Comparison of ENCODE assay signal across 25 cellular contexts in the genomic region with DNA sequence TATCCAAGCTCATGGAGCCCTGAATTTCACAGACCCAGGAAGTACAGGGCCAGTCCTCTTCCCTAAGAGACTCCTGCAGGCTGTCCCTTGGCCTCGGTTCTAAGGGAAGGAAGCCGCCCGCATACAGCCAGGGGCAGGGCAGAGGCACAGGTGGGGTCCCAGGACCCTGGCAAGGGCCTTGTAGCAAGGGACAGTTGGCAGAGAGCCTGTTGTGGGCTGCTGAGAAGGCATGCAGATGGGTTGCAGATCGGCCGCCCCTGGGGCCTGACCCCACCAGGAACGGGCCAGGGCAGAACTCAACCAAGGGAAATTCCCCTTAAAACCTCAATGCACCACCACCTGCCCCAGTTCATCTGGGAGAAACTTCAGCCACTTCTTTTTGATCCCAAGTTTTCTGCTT. TPM values are rescaled to one million over a fixed set of nuclear protein-coding genes. Genes with fewer than 3 reads are reported as not detected.
A peak's percentile ranks its signal among the peaks of the same experiment; 100 is the strongest.
DNase-seq lines count a peak whose midpoint lies in the region; ATAC-seq, FAIRE-seq and TF ChIP-seq lines count a peak whose summit lies in the region.
"Had no signal": no experiment of that assay in that cellular context is flagged by ENCODE, and none has a peak within 500 bp of the region (broad histone marks: within the 10 kb centered on the region; RNA-seq: fewer than 3 reads in every experiment).

No MANE protein-coding gene starts in this region.

- TF ChIP-seq CTCF in H9 (conservative IDR thresholded peaks at IDR 0.05) (no peak), thoracic aorta (IDR thresholded peaks at IDR 0.05) (no peak)

- DNase-seq in H9 (peak; percentile 10), neuronal stem cell (ENCODE audit: low spot score) (no peak), thoracic aorta (ENCODE audit: low spot score) (no peak), SHP77 treated with DMSO at 0.1 percent for 48 hours (lab: John Stamatoyannopoulos, UW) (no peak), GM12891 (ENCODE audit: insufficient read length, low spot score) (no peak)
- peak; percentile 47 for DNase-seq in activated CD8-positive, alpha-beta memory T cell treated with anti-CD3 and anti-CD28 coated beads, Interleukin-2, amount 50 U/mL, for 48 hours
- DNase-seq: activated naive CD8-positive, alpha-beta T cell treated with anti-CD3 and anti-CD28 coated beads, Interleukin-2, amount 50 U/mL, for 24 hours; body of pancreas; cerebellar nuclear complex; erythroblast; foreskin keratinocyte; GM23248; left cardiac atrium; NCI-H187 treated with DMSO at 0.1 percent for 48 hours; NCI-H526 treated with DMSO at 0.1 percent for 48 hours had no signal

- H3K9me3 ChIP-seq in H9 (ENCODE audit: control insufficient read depth, low read depth, low read length) = no peaks in the 10 kb centered on the region
- H3K9me3 ChIP-seq in neuronal stem cell (replicated peaks in 1 of 2; ENCODE audit: control insufficient read depth in 2 of 2, insufficient read depth in 1 of 2, low read depth in 1 of 2, low read length in 2 of 2) = no peaks in the 10 kb centered on the region
- no peaks in the 10 kb centered on the region for H3K9me3 ChIP-seq in thoracic aorta
- H3K9me3 ChIP-seq: body of pancreas had no signal

- TF ChIP-seq POLR2A in GM12891 (IDR thresholded peaks at IDR 0.05; ENCODE audit: low read depth, low read length) = no peak

- no peak overlapping the region for H3K4ac ChIP-seq in H9 (ENCODE audit: low read depth, low read length)
- no peak overlapping the region for H3K4ac ChIP-seq in neuronal stem cell (ENCODE audit: low read length)

- no peak overlapping the region for H2BK15ac ChIP-seq in H9 (ENCODE audit: low read depth, low read length)
- H2BK15ac ChIP-seq in neuronal stem cell (ENCODE audit: low read length) = no peak overlapping the region

- no peak overlapping the region for H3K18ac ChIP-seq in H9 (ENCODE audit: insufficient read length, low read depth, low read length)
- H3K18ac ChIP-seq in neuronal stem cell (ENCODE audit: low read length) = no peak overlapping the region

- H3K4me1 Mint-ChIP-seq in H9 = no peaks in the 10 kb centered on the region
- H3K4me1 Mint-ChIP-seq: activated T-helper 17 cell treated with anti-CD3 and anti-CD28 coated beads, Interleukin-2, amount 50 U/mL, for 72 hours had no signal

- no peak for FAIRE-seq in GM12891 (lab: Jason Lieb, UNC)
- FAIRE-seq: RCC 7860 had no signal

- no peak overlapping the region for H3K56ac ChIP-seq in H9 (ENCODE audit: insufficient read length, low read depth, low read length)

- H2BK5ac ChIP-seq in H9 (ENCODE audit: insufficient read length, low read length) = no peak overlapping the region
- no peak overlapping the region for H2BK5ac ChIP-seq in neuronal stem cell (ENCODE audit: low read length)

- peaks cover 14 to 39% (median 35%) of the 10 kb centered on the region in 3 experiments; a peak in 6 of 7 replicates for H3K36me3 Mint-ChIP-seq in H9 (ENCODE audit: insufficient read depth in 1 of 3, low read depth in 3 of 3)

- H3K14ac ChIP-seq in H9 (ENCODE audit: insufficient read depth, low read length) (no peak overlapping the region), neuronal stem cell (ENCODE audit: low read length) (no peak overlapping the region)

- H2BK12ac ChIP-seq in H9 (ENCODE audit: insufficient read length, low read depth, low read length) (no peak overlapping the region), neuronal stem cell (ENCODE audit: low read length) (no peak overlapping the region)

- H2AFZ ChIP-seq in H9 (ENCODE audit: low read length) (no peak overlapping the region), neuronal stem cell (ENCODE audit: low read length) (no peak overlapping the region)
- H2AFZ ChIP-seq: GM23248 had no signal

- no peak overlapping the region for H3T11ph ChIP-seq in H9 (ENCODE audit: low read length)

- no peak overlapping the region for H4K8ac ChIP-seq in H9 (replicated peaks; ENCODE audit: insufficient read length, low read depth, low read length)
- peak overlapping the region; percentile 50 for H4K8ac ChIP-seq in neuronal stem cell (ENCODE audit: low read depth, low read length)

- H3K9me3 Mint-ChIP-seq in H9 = no peaks in the 10 kb centered on the region
- H3K9me3 Mint-ChIP-seq: activated naive CD8-positive, alpha-beta T cell treated with anti-CD3 and anti-CD28 coated beads, Interleukin-2, amount 50 U/mL, for 24 hours; activated T-helper 17 cell treated with anti-CD3 and anti-CD28 coated beads, Interleukin-2, amount 50 U/mL, for 72 hours; CD4-positive, alpha-beta T cell; naive thymus-derived CD8-positive, alpha-beta T cell; T-helper 1 cell treated with Interleukin-12 subunit alpha and Interleukin-12 subunit beta and Interleukin-4 antibody, amounts not matched to agents 30 μg/mL and 1 μg/mL, for 36 hours had no signal

- H3K36me3 ChIP-seq in neuronal stem cell (replicated peaks in 1 of 2; ENCODE audit: control insufficient read depth in 2 of 2, insufficient read depth in 2 of 2, low read length in 2 of 2) (peaks cover 23 to 61% of the 10 kb centered on the region in 2 donors), thoracic aorta (peaks cover 15% of the 10 kb centered on the region)

- H2AK5ac ChIP-seq in H9 (ENCODE audit: insufficient read length, low read length) (no peak overlapping the region), neuronal stem cell (ENCODE audit: low read depth, low read length) (no peak overlapping the region)

- H3K4me1 ChIP-seq in H9 (ENCODE audit: insufficient read depth, low read length) (no peaks in the 10 kb centered on the region), neuronal stem cell (ENCODE audit: control insufficient read depth in 2 of 2, insufficient read depth in 1 of 2, low read depth in 1 of 2, low read length in 2 of 2) (no peaks in the 10 kb centered on the region), thoracic aorta (ENCODE audit: control insufficient read depth in 1 of 2, low read depth in 2 of 2) (peaks cover 3 to 32% of the 10 kb centered on the region in 2 donors)
- H3K4me1 ChIP-seq: body of pancreas, foreskin keratinocyte, parathyroid adenoma had no signal

- H2BK20ac ChIP-seq in H9 (ENCODE audit: low read depth, low read length, poor library complexity, severe bottlenecking) = no peak overlapping the region

- no peak overlapping the region for H2BK120ac ChIP-seq in H9 (ENCODE audit: low read depth, low read length, poor library complexity, severe bottlenecking)
- no peak overlapping the region for H2BK120ac ChIP-seq in neuronal stem cell (ENCODE audit: low read depth, low read length)

- no peaks in the 10 kb centered on the region for H4K20me1 ChIP-seq in H9 (ENCODE audit: control insufficient read depth, insufficient read depth, insufficient read length)

- WGBS in H9 (ENCODE audit: extremely low coverage, insufficient read length, low lambda C conversion rate) = no CpG with 5 or more reads among the region's 6 CpGs
- WGBS in neuronal stem cell (ENCODE audit: extremely low coverage in 2 of 2, insufficient read length in 2 of 2, insufficient replicate concordance in 1 of 2), 2 donors = no CpG with 5 or more reads among the region's 6 CpGs

- no peak overlapping the region for H4K5ac ChIP-seq in H9 (ENCODE audit: insufficient read length, low read depth, low read length)

- no peak overlapping the region for H3K4me2 ChIP-seq in H9 (ENCODE audit: insufficient read depth, insufficient read length, low read length)
- H3K4me2 ChIP-seq in neuronal stem cell (ENCODE audit: insufficient read depth, low read length, poor library complexity, severe bottlenecking) = no peak overlapping the region

- H3K23ac ChIP-seq in H9 (ENCODE audit: insufficient read length, low read depth, low read length) = no peak overlapping the region
- peak overlapping the region; percentile 18 for H3K23ac ChIP-seq in neuronal stem cell (ENCODE audit: low read depth, low read length, poor library complexity)

- H3K4me3 ChIP-seq in neuronal stem cell (ENCODE audit: low read length in 2 of 2) = peak overlapping the region in 1 of 2 donors; percentile 69
- no peak overlapping the region for H3K4me3 ChIP-seq in thoracic aorta
- H3K4me3 ChIP-seq: body of pancreas, GM23248, SK-N-MC had no signal

- no peaks in the 10 kb centered on the region for H3K79me2 ChIP-seq in H9 (ENCODE audit: insufficient read depth, low read length)
- H3K79me2 ChIP-seq: parathyroid adenoma had no signal

- no peak overlapping the region for H3K9ac ChIP-seq in H9 (ENCODE audit: extremely low read depth, insufficient read length, low read length)
- no peak overlapping the region for H3K9ac ChIP-seq in neuronal stem cell (ENCODE audit: low read depth, low read length, poor library complexity)
- H3K9ac ChIP-seq: GM23248, parathyroid adenoma had no signal

- no peak overlapping the region for H3K27ac Mint-ChIP-seq in H9
- H3K27ac Mint-ChIP-seq: activated T-helper 17 cell treated with anti-CD3 and anti-CD28 coated beads, Interleukin-2, amount 50 U/mL, for 72 hours; CD4-positive, alpha-beta T cell; IgD-negative memory B cell; T-helper 1 cell treated with Interleukin-12 subunit alpha and Interleukin-12 subunit beta and Interleukin-4 antibody, amounts not matched to agents 30 μg/mL and 1 μg/mL, for 36 hours had no signal

- H3K27me3 ChIP-seq in H9 (ENCODE audit: insufficient read depth, low read length) (no peaks in the 10 kb centered on the region), neuronal stem cell (ENCODE audit: control insufficient read depth in 3 of 3, insufficient read depth in 3 of 3, low read depth in 1 of 3, low read length in 3 of 3) (no peaks in the 10 kb centered on the region), thoracic aorta (replicated peaks; ENCODE audit: insufficient read depth) (no peaks in the 10 kb centered on the region)
- H3K27me3 ChIP-seq: body of pancreas, foreskin keratinocyte had no signal

- no peak overlapping the region for H3K4me3 Mint-ChIP-seq in H9
- H3K4me3 Mint-ChIP-seq: activated naive CD8-positive, alpha-beta T cell treated with anti-CD3 and anti-CD28 coated beads, Interleukin-2, amount 50 U/mL, for 24 hours; activated T-helper 17 cell treated with anti-CD3 and anti-CD28 coated beads, Interleukin-2, amount 50 U/mL, for 72 hours; CD4-positive, alpha-beta T cell; IgD-negative memory B cell; mesothelial cell of epicardium; naive thymus-derived CD8-positive, alpha-beta T cell; T-helper 1 cell treated with Interleukin-12 subunit alpha and Interleukin-12 subunit beta and Interleukin-4 antibody, amounts not matched to agents 30 μg/mL and 1 μg/mL, for 36 hours had no signal

- H3K79me1 ChIP-seq in H9 (ENCODE audit: insufficient read depth, low read depth, low read length, poor library complexity, severe bottlenecking) (no peaks in the 10 kb centered on the region), neuronal stem cell (ENCODE audit: low read depth, low read length) (no peaks in the 10 kb centered on the region)

- H4K91ac ChIP-seq in H9 (ENCODE audit: insufficient read length, low read depth, low read length) (no peak overlapping the region), neuronal stem cell (ENCODE audit: low read depth, low read length, poor library complexity) (no peak overlapping the region)

- no peaks in the 10 kb centered on the region for H3K23me2 ChIP-seq in H9 (ENCODE audit: insufficient read length, low read depth, low read length, poor library complexity, severe bottlenecking)

- H3K27me3 Mint-ChIP-seq in H9 (ENCODE audit: low read depth) = no peaks in the 10 kb centered on the region
- H3K27me3 Mint-ChIP-seq: activated naive CD8-positive, alpha-beta T cell treated with anti-CD3 and anti-CD28 coated beads, Interleukin-2, amount 50 U/mL, for 24 hours; activated T-helper 17 cell treated with anti-CD3 and anti-CD28 coated beads, Interleukin-2, amount 50 U/mL, for 72 hours; CD4-positive, alpha-beta T cell; IgD-negative memory B cell; naive thymus-derived CD8-positive, alpha-beta T cell had no signal

- ATAC-seq in thoracic aorta (ENCODE audit: insufficient number of reproducible peaks, low FRiP score, low read depth) (no peak), GM21381 (IDR thresholded peaks at IDR 0.05; ENCODE audit: unreplicated experiment) (no peak)
- ATAC-seq: activated naive CD8-positive, alpha-beta T cell treated with anti-CD3 and anti-CD28 coated beads, Interleukin-2, amount 50 U/mL, for 24 hours had no signal

- no peak overlapping the region for H3K27ac ChIP-seq in H9 (ENCODE audit: insufficient read length, low read depth, low read length)
- H3K27ac ChIP-seq in neuronal stem cell (replicated peaks; ENCODE audit: low read length) = no peak overlapping the region
- H3K27ac ChIP-seq in thoracic aorta = peak overlapping the region; percentile 23 to 51
- H3K27ac ChIP-seq: body of pancreas, foreskin keratinocyte, GM23248, parathyroid adenoma, SK-N-MC had no signal

RNA-seq across cellular contexts. Expression of gene IPPK, which starts 36.1 kb away (rescaled TPM):
- total RNA-seq in H9 (2021) (10.7 and 12.9 TPM in 2 replicates), thoracic aorta (10 to 100 TPM in 1 of 2 donors, 1 to 10 TPM in 1; 6.9 to 11.7 TPM)
- polyA plus RNA-seq in neuronal stem cell (2013, experiment 1 of 2) = 4.8 TPM
- polyA plus RNA-seq in neuronal stem cell (2013, experiment 2 of 2) = 4.2 TPM
- 5.0 TPM for polyA plus RNA-seq in GM12891 (2012; ENCODE audit: low read depth, missing spikeins)

Comparison
In these comparisons a context has a peak if more than half of its experiments do, and no peak if none do; other contexts are left out.
1. DNase-seq: peak in H9 (single experiment) and activated CD8-positive, alpha-beta memory T cell treated with anti-CD3 and anti-CD28 coated beads, Interleukin-2, amount 50 U/mL, for 48 hours (single experiment); none in neuronal stem cell (single experiment), thoracic aorta (single experiment), SHP77 treated with DMSO at 0.1 percent for 48 hours (single experiment) and GM12891 (single experiment).
2. H3K27ac ChIP-seq: peak in thoracic aorta (2 of 2); none in H9 (single experiment) and neuronal stem cell (single experiment).